In the genomic region with DNA sequence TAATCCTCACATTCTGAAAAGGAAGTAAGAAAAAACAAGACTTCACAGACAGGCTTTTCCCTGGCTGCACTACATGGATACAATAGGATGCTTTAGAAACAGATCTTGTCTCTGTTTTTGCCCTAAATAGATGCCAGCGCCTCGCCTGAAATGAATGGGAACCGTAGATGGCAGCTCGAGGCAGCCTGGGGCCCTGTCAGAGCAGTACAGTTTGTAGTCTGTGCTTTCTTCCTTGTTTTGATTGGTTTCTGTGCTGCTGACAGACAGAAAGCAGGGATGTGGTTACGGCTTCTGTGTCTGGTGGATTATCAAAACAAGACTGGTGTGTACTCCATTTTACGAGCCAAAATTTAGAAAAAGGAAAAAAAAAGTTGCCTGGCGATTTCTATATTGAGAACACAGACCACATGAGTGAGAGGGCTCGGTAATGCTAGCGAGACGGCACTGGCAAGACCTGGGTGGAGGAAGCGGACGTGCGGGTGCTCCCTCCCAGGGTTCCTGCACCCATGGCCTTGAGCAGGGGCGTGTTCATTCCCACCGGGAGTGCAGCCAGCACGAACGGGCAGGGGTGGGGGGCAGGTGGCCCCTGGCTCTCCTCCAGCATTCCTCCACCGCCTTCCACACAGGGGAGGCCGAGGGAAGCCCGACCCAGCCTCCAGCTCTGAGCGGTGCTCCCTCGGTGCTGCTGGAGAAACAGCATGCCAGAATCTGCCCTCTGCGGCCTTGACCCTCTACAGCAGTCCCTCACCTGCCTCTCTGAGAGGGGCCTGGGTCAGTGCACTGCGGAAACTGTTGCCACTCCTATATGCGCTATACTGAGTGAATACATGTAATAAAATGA, we compare ENCODE assay signal across 1 cellular context.
TF ChIP-seq lines count a peak whose summit lies in the region.

No MANE protein-coding gene starts in this region.

TF ChIP-seq in HepG2, 621 proteins besides CTCF, POLR2A, EP300 and RAD21 (continued from another document and continues in another):
- TF ChIP-seq, protein P1, sequence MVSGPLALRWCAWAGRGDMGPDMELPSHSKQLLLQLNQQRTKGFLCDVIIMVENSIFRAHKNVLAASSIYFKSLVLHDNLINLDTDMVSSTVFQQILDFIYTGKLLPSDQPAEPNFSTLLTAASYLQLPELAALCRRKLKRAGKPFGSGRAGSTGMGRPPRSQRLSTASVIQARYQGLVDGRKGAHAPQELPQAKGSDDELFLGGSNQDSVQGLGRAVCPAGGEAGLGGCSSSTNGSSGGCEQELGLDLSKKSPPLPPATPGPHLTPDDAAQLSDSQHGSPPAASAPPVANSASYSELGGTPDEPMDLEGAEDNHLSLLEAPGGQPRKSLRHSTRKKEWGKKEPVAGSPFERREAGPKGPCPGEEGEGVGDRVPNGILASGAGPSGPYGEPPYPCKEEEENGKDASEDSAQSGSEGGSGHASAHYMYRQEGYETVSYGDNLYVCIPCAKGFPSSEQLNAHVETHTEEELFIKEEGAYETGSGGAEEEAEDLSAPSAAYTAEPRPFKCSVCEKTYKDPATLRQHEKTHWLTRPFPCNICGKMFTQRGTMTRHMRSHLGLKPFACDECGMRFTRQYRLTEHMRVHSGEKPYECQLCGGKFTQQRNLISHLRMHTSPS (CRISPR knock-in tag; IDR thresholded peaks at IDR 0.05; ENCODE audit: low read depth): peak; percentile 78
- TF ChIP-seq HOXD1 (CRISPR knock-in tag; IDR thresholded peaks at IDR 0.05): 0 out of 2 replicates have a peak, but pooled peaks have one; percentile 46
- TF ChIP-seq, protein P2, sequence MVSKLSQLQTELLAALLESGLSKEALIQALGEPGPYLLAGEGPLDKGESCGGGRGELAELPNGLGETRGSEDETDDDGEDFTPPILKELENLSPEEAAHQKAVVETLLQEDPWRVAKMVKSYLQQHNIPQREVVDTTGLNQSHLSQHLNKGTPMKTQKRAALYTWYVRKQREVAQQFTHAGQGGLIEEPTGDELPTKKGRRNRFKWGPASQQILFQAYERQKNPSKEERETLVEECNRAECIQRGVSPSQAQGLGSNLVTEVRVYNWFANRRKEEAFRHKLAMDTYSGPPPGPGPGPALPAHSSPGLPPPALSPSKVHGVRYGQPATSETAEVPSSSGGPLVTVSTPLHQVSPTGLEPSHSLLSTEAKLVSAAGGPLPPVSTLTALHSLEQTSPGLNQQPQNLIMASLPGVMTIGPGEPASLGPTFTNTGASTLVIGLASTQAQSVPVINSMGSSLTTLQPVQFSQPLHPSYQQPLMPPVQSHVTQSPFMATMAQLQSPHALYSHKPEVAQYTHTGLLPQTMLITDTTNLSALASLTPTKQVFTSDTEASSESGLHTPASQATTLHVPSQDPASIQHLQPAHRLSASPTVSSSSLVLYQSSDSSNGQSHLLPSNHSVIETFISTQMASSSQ (IDR thresholded peaks at IDR 0.05; ENCODE audit: low read depth): no peak
- TF ChIP-seq, protein P2 (CRISPR knock-in tag; IDR thresholded peaks at IDR 0.05; ENCODE audit: borderline replicate concordance): no peak
- TF ChIP-seq, protein P3, sequence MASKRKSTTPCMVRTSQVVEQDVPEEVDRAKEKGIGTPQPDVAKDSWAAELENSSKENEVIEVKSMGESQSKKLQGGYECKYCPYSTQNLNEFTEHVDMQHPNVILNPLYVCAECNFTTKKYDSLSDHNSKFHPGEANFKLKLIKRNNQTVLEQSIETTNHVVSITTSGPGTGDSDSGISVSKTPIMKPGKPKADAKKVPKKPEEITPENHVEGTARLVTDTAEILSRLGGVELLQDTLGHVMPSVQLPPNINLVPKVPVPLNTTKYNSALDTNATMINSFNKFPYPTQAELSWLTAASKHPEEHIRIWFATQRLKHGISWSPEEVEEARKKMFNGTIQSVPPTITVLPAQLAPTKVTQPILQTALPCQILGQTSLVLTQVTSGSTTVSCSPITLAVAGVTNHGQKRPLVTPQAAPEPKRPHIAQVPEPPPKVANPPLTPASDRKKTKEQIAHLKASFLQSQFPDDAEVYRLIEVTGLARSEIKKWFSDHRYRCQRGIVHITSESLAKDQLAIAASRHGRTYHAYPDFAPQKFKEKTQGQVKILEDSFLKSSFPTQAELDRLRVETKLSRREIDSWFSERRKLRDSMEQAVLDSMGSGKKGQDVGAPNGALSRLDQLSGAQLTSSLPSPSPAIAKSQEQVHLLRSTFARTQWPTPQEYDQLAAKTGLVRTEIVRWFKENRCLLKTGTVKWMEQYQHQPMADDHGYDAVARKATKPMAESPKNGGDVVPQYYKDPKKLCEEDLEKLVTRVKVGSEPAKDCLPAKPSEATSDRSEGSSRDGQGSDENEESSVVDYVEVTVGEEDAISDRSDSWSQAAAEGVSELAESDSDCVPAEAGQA (IDR thresholded peaks at IDR 0.05; ENCODE audit: low read depth): no peak
- TF ChIP-seq, protein P3 (CRISPR knock-in tag; IDR thresholded peaks at IDR 0.05; ENCODE audit: borderline replicate concordance): no peak
- TF ChIP-seq KAT8 (CRISPR knock-in tag; IDR thresholded peaks at IDR 0.05): no peak
- TF ChIP-seq ZNF776 (CRISPR knock-in tag; IDR thresholded peaks at IDR 0.05): no peak
- TF ChIP-seq ZNF143 (CRISPR knock-in tag; IDR thresholded peaks at IDR 0.05): peak; percentile 72
- TF ChIP-seq, protein P4, sequence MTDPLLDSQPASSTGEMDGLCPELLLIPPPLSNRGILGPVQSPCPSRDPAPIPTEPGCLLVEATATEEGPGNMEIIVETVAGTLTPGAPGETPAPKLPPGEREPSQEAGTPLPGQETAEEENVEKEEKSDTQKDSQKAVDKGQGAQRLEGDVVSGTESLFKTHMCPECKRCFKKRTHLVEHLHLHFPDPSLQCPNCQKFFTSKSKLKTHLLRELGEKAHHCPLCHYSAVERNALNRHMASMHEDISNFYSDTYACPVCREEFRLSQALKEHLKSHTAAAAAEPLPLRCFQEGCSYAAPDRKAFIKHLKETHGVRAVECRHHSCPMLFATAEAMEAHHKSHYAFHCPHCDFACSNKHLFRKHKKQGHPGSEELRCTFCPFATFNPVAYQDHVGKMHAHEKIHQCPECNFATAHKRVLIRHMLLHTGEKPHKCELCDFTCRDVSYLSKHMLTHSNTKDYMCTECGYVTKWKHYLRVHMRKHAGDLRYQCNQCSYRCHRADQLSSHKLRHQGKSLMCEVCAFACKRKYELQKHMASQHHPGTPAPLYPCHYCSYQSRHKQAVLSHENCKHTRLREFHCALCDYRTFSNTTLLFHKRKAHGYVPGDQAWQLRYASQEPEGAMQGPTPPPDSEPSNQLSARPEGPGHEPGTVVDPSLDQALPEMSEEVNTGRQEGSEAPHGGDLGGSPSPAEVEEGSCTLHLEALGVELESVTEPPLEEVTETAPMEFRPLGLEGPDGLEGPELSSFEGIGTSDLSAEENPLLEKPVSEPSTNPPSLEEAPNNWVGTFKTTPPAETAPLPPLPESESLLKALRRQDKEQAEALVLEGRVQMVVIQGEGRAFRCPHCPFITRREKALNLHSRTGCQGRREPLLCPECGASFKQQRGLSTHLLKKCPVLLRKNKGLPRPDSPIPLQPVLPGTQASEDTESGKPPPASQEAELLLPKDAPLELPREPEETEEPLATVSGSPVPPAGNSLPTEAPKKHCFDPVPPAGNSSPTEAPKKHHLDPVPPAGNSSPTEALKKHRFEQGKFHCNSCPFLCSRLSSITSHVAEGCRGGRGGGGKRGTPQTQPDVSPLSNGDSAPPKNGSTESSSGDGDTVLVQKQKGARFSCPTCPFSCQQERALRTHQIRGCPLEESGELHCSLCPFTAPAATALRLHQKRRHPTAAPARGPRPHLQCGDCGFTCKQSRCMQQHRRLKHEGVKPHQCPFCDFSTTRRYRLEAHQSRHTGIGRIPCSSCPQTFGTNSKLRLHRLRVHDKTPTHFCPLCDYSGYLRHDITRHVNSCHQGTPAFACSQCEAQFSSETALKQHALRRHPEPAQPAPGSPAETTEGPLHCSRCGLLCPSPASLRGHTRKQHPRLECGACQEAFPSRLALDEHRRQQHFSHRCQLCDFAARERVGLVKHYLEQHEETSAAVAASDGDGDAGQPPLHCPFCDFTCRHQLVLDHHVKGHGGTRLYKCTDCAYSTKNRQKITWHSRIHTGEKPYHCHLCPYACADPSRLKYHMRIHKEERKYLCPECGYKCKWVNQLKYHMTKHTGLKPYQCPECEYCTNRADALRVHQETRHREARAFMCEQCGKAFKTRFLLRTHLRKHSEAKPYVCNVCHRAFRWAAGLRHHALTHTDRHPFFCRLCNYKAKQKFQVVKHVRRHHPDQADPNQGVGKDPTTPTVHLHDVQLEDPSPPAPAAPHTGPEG (CRISPR knock-in tag; IDR thresholded peaks at IDR 0.05): no peak
- no peak for TF ChIP-seq CREB1 (IDR thresholded peaks at IDR 0.05)
- TF ChIP-seq CREB1 (CRISPR knock-in tag; IDR thresholded peaks at IDR 0.05): no peak
- TF ChIP-seq GABPB1 (CRISPR knock-in tag; IDR thresholded peaks at IDR 0.05): peak; percentile 66
- TF ChIP-seq FOXO1 (CRISPR knock-in tag; IDR thresholded peaks at IDR 0.05): peak; percentile 38
- peak; percentile 55; the same call in 1 of the 2 replicates for TF ChIP-seq NAIF1 (CRISPR knock-in tag; IDR thresholded peaks at IDR 0.05; ENCODE audit: borderline replicate concordance)
- no peak for TF ChIP-seq NBN (conservative IDR thresholded peaks at IDR 0.05)
- TF ChIP-seq ZSCAN25 (CRISPR knock-in tag; IDR thresholded peaks at IDR 0.05): peak; percentile 93
- peak; percentile 39; the same call in 1 of the 2 replicates for TF ChIP-seq ATF7-NPFF (CRISPR knock-in tag; IDR thresholded peaks at IDR 0.05; ENCODE audit: low read depth)
- TF ChIP-seq GPN1 (CRISPR knock-in tag; IDR thresholded peaks at IDR 0.05; ENCODE audit: borderline replicate concordance): no peak
- peak; percentile 64; the same call in 1 of the 2 replicates for TF ChIP-seq ZNF891 (CRISPR knock-in tag; IDR thresholded peaks at IDR 0.05)
- TF ChIP-seq, protein P5, sequence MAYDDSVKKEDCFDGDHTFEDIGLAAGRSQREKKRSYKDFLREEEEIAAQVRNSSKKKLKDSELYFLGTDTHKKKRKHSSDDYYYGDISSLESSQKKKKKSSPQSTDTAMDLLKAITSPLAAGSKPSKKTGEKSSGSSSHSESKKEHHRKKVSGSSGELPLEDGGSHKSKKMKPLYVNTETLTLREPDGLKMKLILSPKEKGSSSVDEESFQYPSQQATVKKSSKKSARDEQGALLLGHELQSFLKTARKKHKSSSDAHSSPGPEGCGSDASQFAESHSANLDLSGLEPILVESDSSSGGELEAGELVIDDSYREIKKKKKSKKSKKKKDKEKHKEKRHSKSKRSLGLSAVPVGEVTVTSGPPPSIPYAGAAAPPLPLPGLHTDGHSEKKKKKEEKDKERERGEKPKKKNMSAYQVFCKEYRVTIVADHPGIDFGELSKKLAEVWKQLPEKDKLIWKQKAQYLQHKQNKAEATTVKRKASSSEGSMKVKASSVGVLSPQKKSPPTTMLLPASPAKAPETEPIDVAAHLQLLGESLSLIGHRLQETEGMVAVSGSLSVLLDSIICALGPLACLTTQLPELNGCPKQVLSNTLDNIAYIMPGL (CRISPR knock-in tag; IDR thresholded peaks at IDR 0.05; ENCODE audit: borderline replicate concordance in 1 of 2, low read depth in 1 of 2): peak in 1 of 2 experiments; percentile 35; a peak in 1 of 4 replicates
- TF ChIP-seq HDAC2 (CRISPR knock-in tag; IDR thresholded peaks at IDR 0.05): peak; percentile 44; the same call in 1 of the 2 replicates
- TF ChIP-seq HHEX (CRISPR knock-in tag; IDR thresholded peaks at IDR 0.05): no peak
- TF ChIP-seq MIER3 (CRISPR knock-in tag; IDR thresholded peaks at IDR 0.05; ENCODE audit: borderline replicate concordance): no peak
- TF ChIP-seq RFXAP (CRISPR knock-in tag; IDR thresholded peaks at IDR 0.05; ENCODE audit: borderline replicate concordance): peak; percentile 42; the same call in 1 of the 2 replicates
- TF ChIP-seq NONO (IDR thresholded peaks at IDR 0.05): no peak
- TF ChIP-seq NONO (CRISPR knock-in tag; conservative IDR thresholded peaks at IDR 0.05): 0 out of 2 replicates have a peak, but pooled peaks have one; percentile 45
- TF ChIP-seq, protein P6, sequence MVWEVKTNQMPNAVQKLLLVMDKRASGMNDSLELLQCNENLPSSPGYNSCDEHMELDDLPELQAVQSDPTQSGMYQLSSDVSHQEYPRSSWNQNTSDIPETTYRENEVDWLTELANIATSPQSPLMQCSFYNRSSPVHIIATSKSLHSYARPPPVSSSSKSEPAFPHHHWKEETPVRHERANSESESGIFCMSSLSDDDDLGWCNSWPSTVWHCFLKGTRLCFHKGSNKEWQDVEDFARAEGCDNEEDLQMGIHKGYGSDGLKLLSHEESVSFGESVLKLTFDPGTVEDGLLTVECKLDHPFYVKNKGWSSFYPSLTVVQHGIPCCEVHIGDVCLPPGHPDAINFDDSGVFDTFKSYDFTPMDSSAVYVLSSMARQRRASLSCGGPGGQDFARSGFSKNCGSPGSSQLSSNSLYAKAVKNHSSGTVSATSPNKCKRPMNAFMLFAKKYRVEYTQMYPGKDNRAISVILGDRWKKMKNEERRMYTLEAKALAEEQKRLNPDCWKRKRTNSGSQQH (CRISPR knock-in tag; IDR thresholded peaks at IDR 0.05; ENCODE audit: low read depth): peak; percentile 64; the same call in 1 of the 2 replicates
- TF ChIP-seq ZSCAN31 (CRISPR knock-in tag; IDR thresholded peaks at IDR 0.05; ENCODE audit: low read depth): no peak
- TF ChIP-seq KDM3A (CRISPR knock-in tag; IDR thresholded peaks at IDR 0.05; ENCODE audit: low read depth): peak; percentile 55; the same call in 1 of the 2 replicates
- TF ChIP-seq KAT7 (CRISPR knock-in tag; IDR thresholded peaks at IDR 0.05; ENCODE audit: borderline replicate concordance): no peak
- peak; percentile 70; the same call in 1 of the 2 replicates for TF ChIP-seq YEATS4 (CRISPR knock-in tag; IDR thresholded peaks at IDR 0.05; ENCODE audit: borderline replicate concordance)
- TF ChIP-seq HNRNPUL1 (IDR thresholded peaks at IDR 0.05; ENCODE audit: low read depth, low read length): no peak
